In the genomic region with DNA sequence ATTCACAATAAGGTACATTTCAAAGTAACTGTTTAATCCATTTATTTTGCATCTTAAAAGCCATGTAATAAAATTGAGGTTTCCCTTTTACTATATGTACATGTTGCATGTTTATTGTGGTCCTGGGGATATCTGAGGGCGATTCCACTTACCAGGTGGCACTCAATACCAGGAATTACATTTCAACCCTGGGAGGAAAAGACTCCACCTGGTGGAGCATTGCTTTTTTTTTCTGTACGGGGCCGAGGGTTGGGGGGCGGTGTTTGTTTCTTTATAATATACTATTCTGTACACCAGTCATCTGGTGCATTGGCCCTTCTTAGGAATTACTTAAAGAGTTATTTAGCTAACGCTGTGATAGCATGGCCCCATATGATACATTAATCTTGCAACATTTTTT, we compare ENCODE assay signal across 1 cellular context.
TF ChIP-seq lines count a peak whose summit lies in the region.

No MANE protein-coding gene starts in this region.

TF ChIP-seq in GM23338, 12 proteins besides CTCF, POLR2A, EP300 and RAD21 (continued from another document):
- TF ChIP-seq, protein P1, sequence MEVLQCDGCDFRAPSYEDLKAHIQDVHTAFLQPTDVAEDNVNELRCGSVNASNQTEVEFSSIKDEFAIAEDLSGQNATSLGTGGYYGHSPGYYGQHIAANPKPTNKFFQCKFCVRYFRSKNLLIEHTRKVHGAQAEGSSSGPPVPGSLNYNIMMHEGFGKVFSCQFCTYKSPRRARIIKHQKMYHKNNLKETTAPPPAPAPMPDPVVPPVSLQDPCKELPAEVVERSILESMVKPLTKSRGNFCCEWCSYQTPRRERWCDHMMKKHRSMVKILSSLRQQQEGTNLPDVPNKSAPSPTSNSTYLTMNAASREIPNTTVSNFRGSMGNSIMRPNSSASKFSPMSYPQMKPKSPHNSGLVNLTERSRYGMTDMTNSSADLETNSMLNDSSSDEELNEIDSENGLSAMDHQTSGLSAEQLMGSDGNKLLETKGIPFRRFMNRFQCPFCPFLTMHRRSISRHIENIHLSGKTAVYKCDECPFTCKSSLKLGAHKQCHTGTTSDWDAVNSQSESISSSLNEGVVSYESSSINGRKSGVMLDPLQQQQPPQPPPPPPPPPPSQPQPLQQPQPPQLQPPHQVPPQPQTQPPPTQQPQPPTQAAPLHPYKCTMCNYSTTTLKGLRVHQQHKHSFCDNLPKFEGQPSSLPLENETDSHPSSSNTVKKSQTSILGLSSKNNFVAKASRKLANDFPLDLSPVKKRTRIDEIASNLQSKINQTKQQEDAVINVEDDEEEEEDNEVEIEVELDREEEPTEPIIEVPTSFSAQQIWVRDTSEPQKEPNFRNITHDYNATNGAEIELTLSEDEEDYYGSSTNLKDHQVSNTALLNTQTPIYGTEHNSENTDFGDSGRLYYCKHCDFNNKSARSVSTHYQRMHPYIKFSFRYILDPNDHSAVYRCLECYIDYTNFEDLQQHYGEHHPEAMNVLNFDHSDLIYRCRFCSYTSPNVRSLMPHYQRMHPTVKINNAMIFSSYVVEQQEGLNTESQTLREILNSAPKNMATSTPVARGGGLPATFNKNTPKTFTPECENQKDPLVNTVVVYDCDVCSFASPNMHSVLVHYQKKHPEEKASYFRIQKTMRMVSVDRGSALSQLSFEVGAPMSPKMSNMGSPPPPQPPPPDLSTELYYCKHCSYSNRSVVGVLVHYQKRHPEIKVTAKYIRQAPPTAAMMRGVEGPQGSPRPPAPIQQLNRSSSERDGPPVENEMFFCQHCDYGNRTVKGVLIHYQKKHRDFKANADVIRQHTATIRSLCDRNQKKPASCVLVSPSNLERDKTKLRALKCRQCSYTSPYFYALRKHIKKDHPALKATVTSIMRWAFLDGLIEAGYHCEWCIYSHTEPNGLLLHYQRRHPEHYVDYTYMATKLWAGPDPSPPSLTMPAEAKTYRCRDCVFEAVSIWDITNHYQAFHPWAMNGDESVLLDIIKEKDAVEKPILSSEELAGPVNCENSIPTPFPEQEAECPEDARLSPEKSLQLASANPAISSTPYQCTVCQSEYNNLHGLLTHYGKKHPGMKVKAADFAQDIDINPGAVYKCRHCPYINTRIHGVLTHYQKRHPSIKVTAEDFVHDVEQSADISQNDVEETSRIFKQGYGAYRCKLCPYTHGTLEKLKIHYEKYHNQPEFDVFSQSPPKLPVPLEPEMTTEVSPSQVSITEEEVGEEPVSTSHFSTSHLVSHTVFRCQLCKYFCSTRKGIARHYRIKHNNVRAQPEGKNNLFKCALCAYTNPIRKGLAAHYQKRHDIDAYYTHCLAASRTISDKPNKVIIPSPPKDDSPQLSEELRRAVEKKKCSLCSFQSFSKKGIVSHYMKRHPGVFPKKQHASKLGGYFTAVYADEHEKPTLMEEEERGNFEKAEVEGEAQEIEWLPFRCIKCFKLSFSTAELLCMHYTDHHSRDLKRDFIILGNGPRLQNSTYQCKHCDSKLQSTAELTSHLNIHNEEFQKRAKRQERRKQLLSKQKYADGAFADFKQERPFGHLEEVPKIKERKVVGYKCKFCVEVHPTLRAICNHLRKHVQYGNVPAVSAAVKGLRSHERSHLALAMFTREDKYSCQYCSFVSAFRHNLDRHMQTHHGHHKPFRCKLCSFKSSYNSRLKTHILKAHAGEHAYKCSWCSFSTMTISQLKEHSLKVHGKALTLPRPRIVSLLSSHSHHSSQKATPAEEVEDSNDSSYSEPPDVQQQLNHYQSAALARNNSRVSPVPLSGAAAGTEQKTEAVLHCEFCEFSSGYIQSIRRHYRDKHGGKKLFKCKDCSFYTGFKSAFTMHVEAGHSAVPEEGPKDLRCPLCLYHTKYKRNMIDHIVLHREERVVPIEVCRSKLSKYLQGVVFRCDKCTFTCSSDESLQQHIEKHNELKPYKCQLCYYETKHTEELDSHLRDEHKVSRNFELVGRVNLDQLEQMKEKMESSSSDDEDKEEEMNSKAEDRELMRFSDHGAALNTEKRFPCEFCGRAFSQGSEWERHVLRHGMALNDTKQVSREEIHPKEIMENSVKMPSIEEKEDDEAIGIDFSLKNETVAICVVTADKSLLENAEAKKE (CRISPR knock-in tag; IDR thresholded peaks at IDR 0.05) = no peak
- no peak for TF ChIP-seq EZH2phosphoT487 (IDR thresholded peaks at IDR 0.05; ENCODE audit: unreplicated experiment)
